10 cellular contexts compared by ENCODE assay signal in genomic region chr1:110607663-110608230, GRCh38. TPM values are rescaled to one million over a fixed set of nuclear protein-coding genes. Genes with fewer than 3 reads are reported as not detected.
DNase-seq lines count a peak whose midpoint lies in the region; ATAC-seq, FAIRE-seq and TF ChIP-seq lines count a peak whose summit lies in the region.
"Had no signal": no experiment of that assay in that cellular context is flagged by ENCODE, and none has a peak within 500 bp of the region (broad histone marks: within the 10 kb centered on the region; RNA-seq: fewer than 3 reads in every experiment).

No MANE protein-coding gene starts in this region.

- TF ChIP-seq POLR2A in GM12878 (IDR thresholded peaks at IDR 0.05; ENCODE audit: low read depth, low read length) (no peak), GM12892 (IDR thresholded peaks at IDR 0.05; ENCODE audit: low read depth, low read length) (no peak)

- H3K4me3 ChIP-seq in GM12878 (no peak overlapping the region), mucosa of rectum (ENCODE audit: low read length in 2 of 2) (peak overlapping the region; percentile 7 to 29), tibial artery (peak overlapping the region; percentile 58 to 67)

- no peaks in the 10 kb centered on the region for H3K9me3 Mint-ChIP-seq in activated naive CD4-positive, alpha-beta T cell treated with anti-CD3 and anti-CD28 coated beads, Interleukin-2, amount 10 ng/mL, durations not matched to agents 7 days and 5 days
- no peaks in the 10 kb centered on the region for H3K9me3 Mint-ChIP-seq in activated naive CD4-positive, alpha-beta T cell treated with anti-CD3 and anti-CD28 coated beads, Interleukin-2, amount 50 U/mL, for 72 hours

- FAIRE-seq in GM12878 (lab: Jason Lieb, UNC): no peak
- FAIRE-seq in GM12892 (lab: Jason Lieb, UNC): no peak

- peaks cover 35% of the 10 kb centered on the region for H3K4me1 Mint-ChIP-seq in activated naive CD4-positive, alpha-beta T cell treated with anti-CD3 and anti-CD28 coated beads, Interleukin-2, amount 10 ng/mL, durations not matched to agents 7 days and 5 days

- peaks cover 25 to 31% of the 10 kb centered on the region in 2 experiments for H3K27me3 ChIP-seq in GM12878 (replicated peaks in 1 of 2; ENCODE audit: control insufficient read depth in 2 of 2, insufficient read depth in 2 of 2, low read length in 1 of 2)
- H3K27me3 ChIP-seq in mucosa of rectum (ENCODE audit: control insufficient read depth in 2 of 2, insufficient read depth in 2 of 2, low read length in 2 of 2): peaks cover 33 to 43% of the 10 kb centered on the region in 2 donors
- peaks cover 0 to 61% of the 10 kb centered on the region in 2 donors for H3K27me3 ChIP-seq in tibial artery

- TF ChIP-seq RAD21 in GM12878 (IDR thresholded peaks at IDR 0.05; ENCODE audit: insufficient read depth, low read depth, low read length): no peak

- H3K36me3 ChIP-seq in GM12878 (ENCODE audit: control insufficient read depth in 2 of 2, insufficient read depth in 2 of 2, low read length in 1 of 2) (no peaks in the 10 kb centered on the region), mucosa of rectum (ENCODE audit: control insufficient read depth in 2 of 2, insufficient read depth in 2 of 2, low read length in 2 of 2) (no peaks in the 10 kb centered on the region), tibial artery (no peaks in the 10 kb centered on the region)

- SMC1A ChIA-PET in GM12878 (lab: Charles Lee; ENCODE audit: uncharacterized antibody, unreplicated experiment): no interaction called here

- POLR2A ChIA-PET in GM12878 (lab: Charles Lee): no interaction called here

- H3K27ac Mint-ChIP-seq in activated naive CD4-positive, alpha-beta T cell treated with anti-CD3 and anti-CD28 coated beads, Interleukin-2, amount 10 ng/mL, durations not matched to agents 7 days and 5 days: no peak overlapping the region
- H3K27ac Mint-ChIP-seq in activated naive CD4-positive, alpha-beta T cell treated with anti-CD3 and anti-CD28 coated beads, Interleukin-2, amount 50 U/mL, for 72 hours: no peak overlapping the region

- H3K4me2 ChIP-seq in GM12878 (ENCODE audit: control insufficient read depth, insufficient read depth): no peak overlapping the region

- no peak overlapping the region for H2AFZ ChIP-seq in GM12878 (ENCODE audit: control insufficient read depth, low read depth, low read length)

- H3K9ac ChIP-seq in GM12878 (ENCODE audit: control insufficient read depth, insufficient read depth, low read length) (no peak overlapping the region), mucosa of rectum (ENCODE audit: low read depth in 1 of 2, low read length in 2 of 2) (no peak overlapping the region)

- H3K9me3 ChIP-seq in GM12878 (replicated peaks; ENCODE audit: control insufficient read depth, insufficient read depth, low read length): no peaks in the 10 kb centered on the region
- H3K9me3 ChIP-seq in mucosa of rectum (ENCODE audit: control insufficient read depth in 2 of 2, low read length in 2 of 2): no peaks in the 10 kb centered on the region
- no peaks in the 10 kb centered on the region for H3K9me3 ChIP-seq in tibial artery

- WGBS in GM12878 (ENCODE audit: insufficient coverage, insufficient replicate concordance, low lambda C conversion rate, missing lambda C conversion rate): 28% methylated on average over 21 of the region's 21 CpGs

- peaks cover 73% of the 10 kb centered on the region for H3K27me3 Mint-ChIP-seq in activated naive CD4-positive, alpha-beta T cell treated with anti-CD3 and anti-CD28 coated beads, Interleukin-2, amount 10 ng/mL, durations not matched to agents 7 days and 5 days

- intact Hi-C loops in GM12878 (cut with micrococcal nuclease; ENCODE audit: unreplicated experiment) (loop anchor here (10.0 kb wide), 1 partner anchor 1177 kb away; no protein-coding TSS in a partner anchor), tibial artery (cut with DNase I; ENCODE audit: low total_unique reads) (no loop called here)

- peak overlapping the region; percentile 61 for H3K4me3 Mint-ChIP-seq in activated naive CD4-positive, alpha-beta T cell treated with anti-CD3 and anti-CD28 coated beads, Interleukin-2, amount 10 ng/mL, durations not matched to agents 7 days and 5 days

- no peak for ATAC-seq in activated naive CD4-positive, alpha-beta T cell treated with anti-CD3 and anti-CD28 coated beads, Interleukin-2, amount 50 U/mL, for 72 hours
- ATAC-seq in GM12878: no peak
- ATAC-seq in GM19397 (IDR thresholded peaks at IDR 0.05; ENCODE audit: unreplicated experiment): no peak

- TF ChIP-seq CTCF in GM12878 (IDR thresholded peaks at IDR 0.05 in 2 of 3, conservative IDR thresholded peaks at IDR 0.05 in 1 of 3; ENCODE audit: control insufficient read depth in 2 of 3, extremely low read depth in 1 of 3, insufficient read depth in 1 of 3, low read depth in 3 of 3, low read length in 3 of 3) (no peak), tibial artery (IDR thresholded peaks at IDR 0.05) (no peak)

- TF ChIP-seq EP300 in GM12878 (IDR thresholded peaks at IDR 0.05; ENCODE audit: borderline replicate concordance in 1 of 2, control insufficient read depth in 1 of 2, low read depth in 2 of 2, low read length in 2 of 2): no peak

- CTCF ChIA-PET in activated naive CD4-positive, alpha-beta T cell treated with anti-CD3 and anti-CD28 coated beads, Interleukin-2, amount 10 ng/mL, durations not matched to agents 7 days and 5 days (lab: Charles Lee): interaction anchor here (0.8 to 3.0 kb wide), 4 partner anchors 11 to 179 kb away, joined by 3 to 12 read pairs (median 4); no protein-coding TSS in a partner anchor
- CTCF ChIA-PET in GM12878 (lab: Yijun Ruan, JAX): no interaction called here

- RAD21 ChIA-PET in GM12878 (lab: Charles Lee; ENCODE audit: unreplicated experiment): no interaction called here

- no peak for DNase-seq in activated naive CD4-positive, alpha-beta T cell treated with anti-CD3 and anti-CD28 coated beads, Interleukin-2, amount 10 ng/mL, durations not matched to agents 7 days and 5 days
- no peak for DNase-seq in activated naive CD4-positive, alpha-beta T cell treated with anti-CD3 and anti-CD28 coated beads, Interleukin-2, amount 50 U/mL, for 72 hours (ENCODE audit: low spot score in 2 of 2)
- DNase-seq in GM12878 (ENCODE audit: low read depth, low spot score) (no peak), tibial artery (no peak), GM12892 (ENCODE audit: insufficient read length) (no peak), NCI-H2081 treated with DMSO at 0.1 percent for 48 hours (lab: John Stamatoyannopoulos, UW) (no peak)
- DNase-seq: stimulated activated CD4-positive, alpha-beta T cell treated with anti-CD3 and anti-CD28 coated beads, Interleukin-4, amount 100 ng/mL, for 24 hours had no signal

- no TSS peak for BruUV-seq in GM12878 (replicated peaks; lab: Mats Ljungman, UMichigan)

- in situ Hi-C loops in GM12878 (cut with MboI): no loop called here

- peaks cover 3% of the 10 kb centered on the region for H3K36me3 Mint-ChIP-seq in activated naive CD4-positive, alpha-beta T cell treated with anti-CD3 and anti-CD28 coated beads, Interleukin-2, amount 10 ng/mL, durations not matched to agents 7 days and 5 days
- H3K36me3 Mint-ChIP-seq in activated naive CD4-positive, alpha-beta T cell treated with anti-CD3 and anti-CD28 coated beads, Interleukin-2, amount 50 U/mL, for 72 hours: no peaks in the 10 kb centered on the region

- no peaks in the 10 kb centered on the region for H4K20me1 ChIP-seq in GM12878 (ENCODE audit: control insufficient read depth, insufficient read depth)

- H3K27ac ChIP-seq in GM12878 (ENCODE audit: control insufficient read depth, insufficient read depth) (no peak overlapping the region), mucosa of rectum (ENCODE audit: low read depth in 2 of 2, low read length in 2 of 2) (no peak overlapping the region), tibial artery (no peak overlapping the region)

- H3K79me2 ChIP-seq in GM12878 (ENCODE audit: control insufficient read depth, insufficient read depth, low read length): no peaks in the 10 kb centered on the region

- H3K4me1 ChIP-seq in GM12878 (ENCODE audit: control insufficient read depth, insufficient read depth, low read length): no peaks in the 10 kb centered on the region; the same call in 1 of the 2 replicates
- H3K4me1 ChIP-seq in mucosa of rectum (ENCODE audit: control insufficient read depth in 2 of 2, insufficient read depth in 2 of 2, low read length in 2 of 2): peaks cover 6 to 10% of the 10 kb centered on the region in 2 donors
- peaks cover 0 to 29% (median 15%) of the 10 kb centered on the region in 4 donors for H3K4me1 ChIP-seq in tibial artery

TF ChIP-seq in GM12878, 131 proteins besides CTCF, POLR2A, EP300 and RAD21:
- TF ChIP-seq EZH2 (IDR thresholded peaks at IDR 0.05; ENCODE audit: borderline replicate concordance, control insufficient read depth, low read depth, low read length) (0 out of 2 replicates have a peak, but pooled peaks have one; percentile 48), ETV6 (conservative IDR thresholded peaks at IDR 0.05 in 1 of 2, IDR thresholded peaks at IDR 0.05 in 1 of 2; ENCODE audit: borderline replicate concordance in 1 of 2, low read depth in 1 of 2) (no peak)

RNA-seq across cellular contexts. Expression of gene KCNA2, which starts 1.6 kb away (rescaled TPM):
- under 1 TPM in 1 of 2 donors, not detected in 1; 0.76 TPM for total RNA-seq in activated naive CD4-positive, alpha-beta T cell treated with anti-CD3 and anti-CD28 coated beads, Interleukin-2, amount 50 U/mL, for 72 hours
- 0.07 and 0.17 TPM in 2 replicates for total RNA-seq in GM12878 (2013; cell fraction: nucleolus; rRNA removed)
- total RNA-seq in GM12878 (2014; rRNA removed) (0.11 and 0.17 TPM in 2 replicates), GM12878 (2014; rRNA removed; fragmentation: Illumina TruSeq; extraction: Trizol) (0.13 and 0.14 TPM in 2 replicates), GM12878 (2021) (0.08 and 0.38 TPM in 2 replicates)
- 0.10 TPM for polyA plus RNA-seq in GM12878 (2011; ENCODE audit: low read depth)
- polyA plus RNA-seq in GM12878 (2011; rRNA removed) (0.01 and 0.07 TPM in 2 replicates), GM12878 (2014; fragmentation: Illumina TruSeq; extraction: Trizol) (0.06 and 0.56 TPM in 2 replicates), GM12878 (2014; fragmentation: Nextera tagmentation; extraction: Ambion mirVana) (under 1 TPM in 1 of 2 experiments, not detected in 1; 0.02 TPM), GM12878 (2014; rRNA removed) (0.03 and 0.14 TPM in 2 replicates), GM12878 (2016; fragmentation: Nextera tagmentation; extraction: Ambion mirVana) (under 1 TPM in 1 of 2 experiments, not detected in 1; 0.07 TPM)
- 0.03 and 0.05 TPM in 2 replicates for polyA plus RNA-seq in GM12878 (2011; cell fraction: cytosol; rRNA removed)
- polyA plus RNA-seq in GM12878 (2011; cell fraction: nucleus; rRNA removed): 0.07 and 0.15 TPM in 2 replicates
- 0.14 and 0.18 TPM in 2 replicates for polyA plus RNA-seq in GM12878 (2012)
- polyA minus RNA-seq in GM12878 (2011; rRNA and poly(A)+ RNA removed): under 0.01 and 0.07 TPM in 2 replicates
- not detected in 2 replicates for polyA minus RNA-seq in GM12878 (2011; cell fraction: cytosol; rRNA and poly(A)+ RNA removed)
- polyA minus RNA-seq in GM12878 (2011; cell fraction: nucleus; rRNA and poly(A)+ RNA removed): not detected in 2 replicates
- 0.02 TPM for polyA plus RNA-seq in GM12892 (2012; ENCODE audit: missing spikeins)
- polyA plus RNA-seq: fibroblast of lung had no signal
